Comparison of ENCODE assay signal across 27 cellular contexts in genomic region chr9:113764572-113764971, GRCh38.
"Had no signal": no experiment of that assay in that cellular context is flagged by ENCODE, and none has a peak within 500 bp of the region (broad histone marks: within the 10 kb centered on the region; RNA-seq: fewer than 3 reads in every experiment).

No MANE protein-coding gene starts in this region.

- H3K27ac ChIP-seq: stomach, suprapubic skin, testis, thoracic aorta, thyroid gland, tibial artery, tibial nerve, transverse colon, upper lobe of left lung, upper lobe of right lung, uterus, vagina had no signal

- FAIRE-seq: urothelium cell line had no signal

- H3K27me3 ChIP-seq: testis, thyroid gland, tibial artery, tibial nerve, transverse colon, upper lobe of left lung, uterus, vagina had no signal

- H3K4me3 ChIP-seq: stomach, suprapubic skin, testis, thoracic aorta, thyroid gland, tibial artery, tibial nerve, transverse colon, upper lobe of left lung, upper lobe of right lung, uterus, vagina had no signal

- DNase-seq: stimulated activated CD4-positive, alpha-beta T cell treated with anti-CD3 and anti-CD28 coated beads, Interleukin-2, amount 100 ng/mL, for 48 hours; stimulated activated CD4-positive, alpha-beta T cell treated with anti-CD3 and anti-CD28 coated beads, Interleukin-4, amount 100 ng/mL, for 1 hour; stimulated activated CD4-positive, alpha-beta T cell treated with anti-CD3 and anti-CD28 coated beads, Interleukin-4, amount 100 ng/mL, for 24 hours; stimulated activated CD4-positive, alpha-beta T cell treated with anti-CD3 and anti-CD28 coated beads, Interleukin-4, amount 100 ng/mL, for 4 hours; stimulated activated CD8-positive, alpha-beta memory T cell treated with anti-CD3 and anti-CD28 coated beads, Interleukin-4, amount 100 ng/mL, for 48 hours; stimulated activated naive B cell treated with anti-CD40 and anti-IgM and Interleukin-4, amounts not matched to agents 10 μg/mL and 1 μg/mL and 100 μg/mL, for 72 hours; stimulated activated naive CD4-positive, alpha-beta T cell; stimulated activated naive CD4-positive, alpha-beta T cell treated with Interleukin-2 at 50 U/mL for 16 hours; stimulated activated naive CD8-positive, alpha-beta T cell treated with anti-CD3 and anti-CD28 coated beads, Interleukin-15, amount 100 ng/mL, for 72 hours; stimulated activated naive CD8-positive, alpha-beta T cell treated with anti-CD3 and anti-CD28 coated beads, Interleukin-15, Interleukin-2, amounts not matched to agents 100 U/mL and 50 U/mL, for 24 hours; stomach; substantia nigra; testis; thyroid gland; tibial artery; transverse colon; trophoblast cell; upper lobe of left lung; upper lobe of right lung; uterus had no signal

- H3K4me1 ChIP-seq: stomach, suprapubic skin, testis, thyroid gland, tibial nerve, transverse colon, upper lobe of left lung, upper lobe of right lung, uterus, vagina had no signal

- H3K36me3 ChIP-seq: stomach, suprapubic skin, thoracic aorta, thyroid gland, tibial artery, tibial nerve, transverse colon, upper lobe of left lung, upper lobe of right lung, uterus, vagina had no signal

- ATAC-seq: stimulated activated effector memory CD8-positive, alpha-beta T cell treated with anti-CD3 and anti-CD28 coated beads, Interleukin-12 subunit alpha, Interleukin-12 subunit beta, amount 100 ng/mL, for 72 hours; stimulated activated memory B cell treated with anti-CD40 and anti-IgM and Interleukin-4, amounts not matched to agents 10 μg/mL and 1 μg/mL and 100 μg/mL, for 72 hours; stimulated activated naive B cell treated with anti-CD40 and anti-IgM and Interleukin-4, amounts not matched to agents 10 μg/mL and 1 μg/mL and 100 μg/mL, for 72 hours; stimulated activated naive CD8-positive, alpha-beta T cell treated with anti-CD3 and anti-CD28 coated beads, Interleukin-15, amount 100 ng/mL, for 72 hours; stimulated activated naive CD8-positive, alpha-beta T cell treated with anti-CD3 and anti-CD28 coated beads, Interleukin-15, Interleukin-2, amounts not matched to agents 100 U/mL and 50 U/mL, for 24 hours; upper lobe of right lung had no signal

- H3K9me3 ChIP-seq: suprapubic skin, testis, thyroid gland, upper lobe of right lung, uterus, vagina had no signal
